Comparison of ENCODE assay signal across 9 cellular contexts in the genomic region with DNA sequence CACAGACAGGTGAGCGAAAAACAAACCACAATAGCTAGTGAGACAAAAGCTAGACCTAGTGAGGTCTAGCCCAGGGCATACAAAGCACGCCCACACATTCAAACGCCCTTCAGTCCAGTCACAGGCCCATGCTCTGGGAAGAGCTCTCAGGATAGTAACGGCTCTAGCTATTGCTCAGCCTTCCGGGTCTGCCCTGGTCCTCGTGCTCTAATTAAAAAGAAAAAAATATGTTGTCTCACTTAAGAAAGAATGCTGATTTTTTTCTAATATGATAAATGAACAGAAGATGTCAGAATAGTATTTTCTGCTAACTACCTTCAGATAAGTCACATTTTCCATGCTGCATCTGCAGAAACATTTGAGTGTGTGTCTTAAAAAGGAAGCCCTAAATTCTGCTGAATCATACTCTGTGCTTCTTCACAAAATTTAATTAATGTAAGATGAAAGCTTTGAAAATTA.
DNase-seq lines count a peak whose midpoint lies in the region; ATAC-seq and TF ChIP-seq lines count a peak whose summit lies in the region.
"Had no signal": no experiment of that assay in that cellular context is flagged by ENCODE, and none has a peak within 500 bp of the region (broad histone marks: within the 10 kb centered on the region; RNA-seq: fewer than 3 reads in every experiment).

No MANE protein-coding gene starts in this region.

- no peaks in the 10 kb centered on the region for H3K27me3 Mint-ChIP-seq in activated T-cell treated with anti-CD3 and anti-CD28 coated beads, Interleukin-2, amount 50 U/mL, for 24 hours
- H3K27me3 Mint-ChIP-seq in stimulated activated naive B cell treated with anti-CD40 and anti-IgM and Interleukin-4, amounts not matched to agents 10 μg/mL and 1 μg/mL and 100 μg/mL, for 72 hours = no peaks in the 10 kb centered on the region
- H3K27me3 Mint-ChIP-seq in CD8-positive, alpha-beta memory T cell = no peaks in the 10 kb centered on the region

- H3K4me1 ChIP-seq in hepatocyte (ENCODE audit: insufficient read depth) = peaks cover 20% of the 10 kb centered on the region
- H3K4me1 ChIP-seq in CD8-positive, alpha-beta memory T cell (ENCODE audit: insufficient read depth, low read length) = peaks cover 8% of the 10 kb centered on the region

- H3K27ac ChIP-seq in hepatocyte = no peak overlapping the region
- no peak overlapping the region for H3K27ac ChIP-seq in CD8-positive, alpha-beta memory T cell (ENCODE audit: low read depth, low read length)

- CTCF ChIA-PET in CD8-positive, alpha-beta memory T cell (lab: Charles Lee) = interaction anchor here (0.7 kb wide), 1 partner anchor 9 kb away, joined by 3 read pairs; no protein-coding TSS in a partner anchor

- H2AFZ ChIP-seq in hepatocyte = no peak overlapping the region

- peaks cover 55% of the 10 kb centered on the region for H3K4me1 Mint-ChIP-seq in activated T-cell treated with anti-CD3 and anti-CD28 coated beads, Interleukin-2, amount 50 U/mL, for 24 hours (ENCODE audit: low read depth)
- H3K4me1 Mint-ChIP-seq in stimulated activated naive B cell treated with anti-CD40 and anti-IgM and Interleukin-4, amounts not matched to agents 10 μg/mL and 1 μg/mL and 100 μg/mL, for 72 hours = peaks cover 16 to 31% of the 10 kb centered on the region in 2 donors
- peaks cover 7 to 16% (median 14%) of the 10 kb centered on the region in 3 donors for H3K4me1 Mint-ChIP-seq in CD8-positive, alpha-beta memory T cell

- no peak overlapping the region for H3K4me3 ChIP-seq in hepatocyte
- no peak overlapping the region for H3K4me3 ChIP-seq in CD8-positive, alpha-beta memory T cell (ENCODE audit: low read length)
- H3K4me3 ChIP-seq: testis had no signal

- peaks cover 7% of the 10 kb centered on the region for H3K9me3 Mint-ChIP-seq in activated T-cell treated with anti-CD3 and anti-CD28 coated beads, Interleukin-2, amount 50 U/mL, for 24 hours
- H3K9me3 Mint-ChIP-seq in stimulated activated naive B cell treated with anti-CD40 and anti-IgM and Interleukin-4, amounts not matched to agents 10 μg/mL and 1 μg/mL and 100 μg/mL, for 72 hours = peaks cover 6% of the 10 kb centered on the region in 2 donors
- peaks cover 6 to 13% (median 11%) of the 10 kb centered on the region in 5 donors for H3K9me3 Mint-ChIP-seq in CD8-positive, alpha-beta memory T cell

- POLR2A ChIA-PET in CD8-positive, alpha-beta memory T cell (lab: Charles Lee) = no interaction called here

- peak; percentile 37 to 40 for ATAC-seq in left cardiac atrium
- peak; percentile 71 to 83 for ATAC-seq in stimulated activated naive B cell treated with anti-CD40 and anti-IgM and Interleukin-4, amounts not matched to agents 10 μg/mL and 1 μg/mL and 100 μg/mL, for 72 hours (replicated peaks)

- 91% methylated on average over 6 of the region's 6 CpGs for WGBS in hepatocyte (ENCODE audit: low lambda C conversion rate, missing lambda C conversion rate)

- no peak for TF ChIP-seq CTCF in hepatocyte (IDR thresholded peaks at IDR 0.05; ENCODE audit: poor library complexity)

- no peaks in the 10 kb centered on the region for H3K9me2 ChIP-seq in hepatocyte (replicated peaks; ENCODE audit: insufficient read depth)

- DNase-seq in DMS 273 (lab: John Stamatoyannopoulos, UW; ENCODE audit: unreplicated experiment) (peak; percentile 20), DMS 273 treated with DMSO at 0.1 percent for 48 hours (lab: John Stamatoyannopoulos, UW) (no peak), left cardiac atrium (no peak), hepatocyte (ENCODE audit: low spot score) (no peak), NAMALWA (ENCODE audit: low spot score) (no peak)
- peak; percentile 50 for DNase-seq in activated T-cell treated with anti-CD3 and anti-CD28 coated beads, Interleukin-2, amount 50 U/mL, for 24 hours
- no peak for DNase-seq in stimulated activated naive B cell treated with anti-CD40 and anti-IgM and Interleukin-4, amounts not matched to agents 10 μg/mL and 1 μg/mL and 100 μg/mL, for 72 hours
- no peak for DNase-seq in CD8-positive, alpha-beta memory T cell
- DNase-seq: testis had no signal

- intact Hi-C loops in left cardiac atrium (cut with DNase I) = loop anchor here in 1 of 2 donors (10.0 kb wide), 1 partner anchor 75 kb away; no protein-coding TSS in a partner anchor

- peaks cover 10% of the 10 kb centered on the region for H3K79me2 ChIP-seq in hepatocyte

- H4K20me1 ChIP-seq in hepatocyte (ENCODE audit: insufficient read depth, poor library complexity, severe bottlenecking) = no peaks in the 10 kb centered on the region

- peaks cover 39% of the 10 kb centered on the region for H3K36me3 Mint-ChIP-seq in activated T-cell treated with anti-CD3 and anti-CD28 coated beads, Interleukin-2, amount 50 U/mL, for 24 hours (ENCODE audit: low read depth)
- H3K36me3 Mint-ChIP-seq in stimulated activated naive B cell treated with anti-CD40 and anti-IgM and Interleukin-4, amounts not matched to agents 10 μg/mL and 1 μg/mL and 100 μg/mL, for 72 hours = peaks cover 19 to 39% of the 10 kb centered on the region in 2 donors
- H3K36me3 Mint-ChIP-seq in CD8-positive, alpha-beta memory T cell = peaks cover 8 to 17% (median 9%) of the 10 kb centered on the region in 3 donors

- no peaks in the 10 kb centered on the region for H3K36me3 ChIP-seq in hepatocyte (replicated peaks; ENCODE audit: insufficient read depth, low read depth)
- no peaks in the 10 kb centered on the region for H3K36me3 ChIP-seq in CD8-positive, alpha-beta memory T cell (ENCODE audit: insufficient read depth, low read length)

- peak overlapping the region; percentile 86 for H3K27ac Mint-ChIP-seq in activated T-cell treated with anti-CD3 and anti-CD28 coated beads, Interleukin-2, amount 50 U/mL, for 24 hours
- peak overlapping the region; percentile 80 for H3K27ac Mint-ChIP-seq in stimulated activated naive B cell treated with anti-CD40 and anti-IgM and Interleukin-4, amounts not matched to agents 10 μg/mL and 1 μg/mL and 100 μg/mL, for 72 hours
- peak overlapping the region in 4 of 8 donors; percentile 14 to 31 (median 22) for H3K27ac Mint-ChIP-seq in CD8-positive, alpha-beta memory T cell

- H3K27me3 ChIP-seq in hepatocyte = no peaks in the 10 kb centered on the region
- H3K27me3 ChIP-seq in CD8-positive, alpha-beta memory T cell (ENCODE audit: insufficient read depth, low read length, poor library complexity, severe bottlenecking) = no peaks in the 10 kb centered on the region
- H3K27me3 ChIP-seq: testis had no signal

- H3K9me3 ChIP-seq in hepatocyte (ENCODE audit: low read depth) = no peaks in the 10 kb centered on the region
- no peaks in the 10 kb centered on the region for H3K9me3 ChIP-seq in CD8-positive, alpha-beta memory T cell (ENCODE audit: low read length)
- H3K9me3 ChIP-seq: testis had no signal

- H3K4me3 Mint-ChIP-seq in activated T-cell treated with anti-CD3 and anti-CD28 coated beads, Interleukin-2, amount 50 U/mL, for 24 hours = peak overlapping the region; percentile 20
- H3K4me3 Mint-ChIP-seq in stimulated activated naive B cell treated with anti-CD40 and anti-IgM and Interleukin-4, amounts not matched to agents 10 μg/mL and 1 μg/mL and 100 μg/mL, for 72 hours = peak overlapping the region in 1 of 2 donors; percentile 53
- H3K4me3 Mint-ChIP-seq in CD8-positive, alpha-beta memory T cell = no peak overlapping the region

- no peak overlapping the region for H3K4me2 ChIP-seq in hepatocyte

Comparison
In these comparisons a context has a peak if more than half of its experiments do, and no peak if none do; other contexts are left out.
1. DNase-seq: peak in DMS 273 (single experiment) and activated T-cell treated with anti-CD3 and anti-CD28 coated beads, Interleukin-2, amount 50 U/mL, for 24 hours (single experiment); none in DMS 273 treated with DMSO at 0.1 percent for 48 hours (single experiment), left cardiac atrium (single experiment), stimulated activated naive B cell treated with anti-CD40 and anti-IgM and Interleukin-4, amounts not matched to agents 10 μg/mL and 1 μg/mL and 100 μg/mL, for 72 hours (single experiment), hepatocyte (single experiment), CD8-positive, alpha-beta memory T cell (0 of 5) and NAMALWA (single experiment).